In the genomic region with DNA sequence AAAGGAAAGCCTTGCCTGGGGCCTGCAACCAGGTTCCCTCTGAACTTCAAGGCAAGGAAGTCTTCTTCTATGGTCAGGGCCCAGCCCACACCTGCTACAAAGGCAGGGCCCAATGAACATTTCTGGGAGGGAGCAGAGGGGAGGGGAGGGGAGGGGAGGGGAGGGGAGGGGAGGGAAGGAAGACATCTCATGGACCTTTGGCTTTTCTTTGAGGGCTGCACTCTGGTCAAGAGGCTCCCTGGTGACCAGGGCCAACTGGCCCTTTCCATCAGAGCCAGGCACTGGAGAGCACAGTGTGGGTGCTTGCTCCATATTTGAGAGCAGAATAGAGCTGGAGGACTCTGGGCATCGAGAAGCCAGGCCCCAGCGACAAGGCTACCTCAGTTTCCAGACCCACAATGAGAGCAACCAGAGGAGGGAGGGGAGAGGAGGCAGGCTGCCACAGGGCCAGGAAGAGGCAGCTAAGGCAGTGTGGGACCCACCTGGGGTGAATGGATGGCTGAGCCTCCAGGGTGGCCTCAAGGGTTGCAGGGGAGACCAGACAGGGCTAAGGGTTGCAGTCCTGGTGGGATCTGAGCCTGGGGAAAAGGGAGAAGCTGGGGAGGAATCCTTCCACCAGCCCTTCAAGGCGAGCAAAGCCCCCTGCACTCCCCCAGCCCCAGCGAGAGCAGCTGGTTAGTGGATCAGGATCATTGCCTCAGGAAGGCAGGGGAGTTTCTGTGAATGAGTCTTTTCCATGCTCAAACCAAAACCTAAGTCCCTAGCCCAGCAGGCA, we compare ENCODE assay signal across 14 cellular contexts.
A peak's percentile ranks its signal among the peaks of the same experiment; 100 is the strongest.
DNase-seq lines count a peak whose midpoint lies in the region; ATAC-seq and TF ChIP-seq lines count a peak whose summit lies in the region.
"Had no signal": no experiment of that assay in that cellular context is flagged by ENCODE, and none has a peak within 500 bp of the region (broad histone marks: within the 10 kb centered on the region; RNA-seq: fewer than 3 reads in every experiment).

No MANE protein-coding gene starts in this region.

- H3K4me3 ChIP-seq in PC-3 (ENCODE audit: low read length) (peak overlapping the region; percentile 15; the same call in 1 of the 2 replicates), esophagus muscularis mucosa (no peak overlapping the region)

- no peaks in the 10 kb centered on the region for H3K27me3 Mint-ChIP-seq in Calu3 (ENCODE audit: unreplicated experiment)
- H3K27me3 Mint-ChIP-seq in progenitor cell of endocrine pancreas = peaks cover 22% of the 10 kb centered on the region
- H3K27me3 Mint-ChIP-seq in activated CD8-positive, alpha-beta T cell treated with anti-CD3 and anti-CD28 coated beads, Interleukin-2, amount 10 ng/mL, durations not matched to agents 7 days and 5 days (ENCODE audit: low read depth) = no peaks in the 10 kb centered on the region
- peaks cover 4 to 6% of the 10 kb centered on the region in 2 donors for H3K27me3 Mint-ChIP-seq in T-cell
- H3K27me3 Mint-ChIP-seq: activated naive CD4-positive, alpha-beta T cell treated with anti-CD3 and anti-CD28 coated beads, Interleukin-2, amount 50 U/mL, for 24 hours had no signal

- H3K36me3 Mint-ChIP-seq in Calu3 (ENCODE audit: insufficient read depth, unreplicated experiment) (no peaks in the 10 kb centered on the region), progenitor cell of endocrine pancreas (ENCODE audit: insufficient read depth) (no peaks in the 10 kb centered on the region), T-cell (no peaks in the 10 kb centered on the region)
- H3K36me3 Mint-ChIP-seq in activated CD8-positive, alpha-beta T cell treated with anti-CD3 and anti-CD28 coated beads, Interleukin-2, amount 10 ng/mL, durations not matched to agents 7 days and 5 days (ENCODE audit: low read depth) = no peaks in the 10 kb centered on the region
- H3K36me3 Mint-ChIP-seq: activated naive CD4-positive, alpha-beta T cell treated with anti-CD3 and anti-CD28 coated beads, Interleukin-2, amount 50 U/mL, for 24 hours; stimulated activated naive B cell treated with anti-CD40 and anti-IgM and Interleukin-4, amounts not matched to agents 10 μg/mL and 1 μg/mL and 100 μg/mL, for 72 hours had no signal

- no peaks in the 10 kb centered on the region for H3K9me2 ChIP-seq in PC-3 (replicated peaks; ENCODE audit: low read length)

- ATAC-seq in PC-3 (no peak), GM19455 (IDR thresholded peaks at IDR 0.05; ENCODE audit: unreplicated experiment) (no peak), T-cell (replicated peaks in 1 of 4) (no peak)
- no peak for ATAC-seq in activated CD8-positive, alpha-beta T cell treated with anti-CD3 and anti-CD28 coated beads, Interleukin-2, amount 10 ng/mL, durations not matched to agents 7 days and 5 days
- ATAC-seq: stimulated activated naive B cell treated with anti-CD40 and anti-IgM and Interleukin-4, amounts not matched to agents 10 μg/mL and 1 μg/mL and 100 μg/mL, for 72 hours had no signal

- H2AFZ ChIP-seq in PC-3 (ENCODE audit: low read length) = no peak overlapping the region

- POLR2A ChIA-PET in PC-3 (lab: Charles Lee; ENCODE audit: unreplicated experiment) = interaction anchor here (0.5 to 1.3 kb wide), 3 partner anchors 16 to 413 kb away, joined by 4 to 11 read pairs (median 6); a partner anchor contains a TSS
- POLR2A ChIA-PET in activated CD8-positive, alpha-beta T cell treated with anti-CD3 and anti-CD28 coated beads, Interleukin-2, amount 10 ng/mL, durations not matched to agents 7 days and 5 days (lab: Charles Lee) = no interaction called here
- POLR2A ChIA-PET in T-cell (lab: Charles Lee) = no interaction called here

- H3K79me2 ChIP-seq in PC-3 (ENCODE audit: low read length) = no peaks in the 10 kb centered on the region

- H3F3A ChIP-seq in PC-3 (ENCODE audit: low read length, unreplicated experiment) = peaks cover 11% of the 10 kb centered on the region

- in situ Hi-C loops in G401 (cut with HindIII; ENCODE audit: low sequenced_read_pairs) = no loop called here

- peak overlapping the region; percentile 86 for H3K9ac ChIP-seq in PC-3 (ENCODE audit: low read length)

- BruUV-seq in Calu3 (replicated peaks; lab: Mats Ljungman, UMichigan) (no TSS peak), PC-3 (replicated peaks; lab: Mats Ljungman, UMichigan) (TSS peak; percentile 90)

- no peak for TF ChIP-seq POLR2A in esophagus muscularis mucosa (IDR thresholded peaks at IDR 0.05; ENCODE audit: low read depth)

- intact Hi-C loops in Calu3 (cut with micrococcal nuclease; ENCODE audit: unreplicated experiment) (no loop called here), PC-3 (cut with micrococcal nuclease) (no loop called here), esophagus muscularis mucosa (cut with DNase I) (no loop called here)

- no peaks in the 10 kb centered on the region for H3K9me3 ChIP-seq in PC-3 (ENCODE audit: low read length)
- no peaks in the 10 kb centered on the region for H3K9me3 ChIP-seq in esophagus muscularis mucosa

- H3K36me3 ChIP-seq in PC-3 (ENCODE audit: low read depth, low read length) (no peaks in the 10 kb centered on the region), esophagus muscularis mucosa (no peaks in the 10 kb centered on the region)

- no peak for TF ChIP-seq EP300 in esophagus muscularis mucosa (IDR thresholded peaks at IDR 0.05)

- H3K4me3 Mint-ChIP-seq in Calu3 (ENCODE audit: low read depth, unreplicated experiment) = no peak overlapping the region
- H3K4me3 Mint-ChIP-seq in progenitor cell of endocrine pancreas (ENCODE audit: low read depth) = no peak overlapping the region
- no peak overlapping the region for H3K4me3 Mint-ChIP-seq in activated CD8-positive, alpha-beta T cell treated with anti-CD3 and anti-CD28 coated beads, Interleukin-2, amount 10 ng/mL, durations not matched to agents 7 days and 5 days
- no peak overlapping the region for H3K4me3 Mint-ChIP-seq in T-cell
- H3K4me3 Mint-ChIP-seq: activated naive CD4-positive, alpha-beta T cell treated with anti-CD3 and anti-CD28 coated beads, Interleukin-2, amount 50 U/mL, for 24 hours; stimulated activated naive B cell treated with anti-CD40 and anti-IgM and Interleukin-4, amounts not matched to agents 10 μg/mL and 1 μg/mL and 100 μg/mL, for 72 hours had no signal

- peak overlapping the region; percentile 71 for H3K4me2 ChIP-seq in PC-3 (ENCODE audit: low read length)

- 97% methylated on average over 4 of the region's 4 CpGs for WGBS in esophagus muscularis mucosa

- H3K27ac Mint-ChIP-seq in Calu3 (ENCODE audit: unreplicated experiment) (peak overlapping the region; percentile 60), progenitor cell of endocrine pancreas (peak overlapping the region; percentile 15), T-cell (no peak overlapping the region)
- no peak overlapping the region for H3K27ac Mint-ChIP-seq in activated CD8-positive, alpha-beta T cell treated with anti-CD3 and anti-CD28 coated beads, Interleukin-2, amount 10 ng/mL, durations not matched to agents 7 days and 5 days
- H3K27ac Mint-ChIP-seq: activated naive CD4-positive, alpha-beta T cell treated with anti-CD3 and anti-CD28 coated beads, Interleukin-2, amount 50 U/mL, for 24 hours; stimulated activated naive B cell treated with anti-CD40 and anti-IgM and Interleukin-4, amounts not matched to agents 10 μg/mL and 1 μg/mL and 100 μg/mL, for 72 hours had no signal

- H4K20me1 ChIP-seq in PC-3 (ENCODE audit: low read length) = no peaks in the 10 kb centered on the region

- H3K27ac ChIP-seq in PC-3 (ENCODE audit: low read length) = peak overlapping the region; percentile 100
- peak overlapping the region; percentile 82 to 83 (median 82) for H3K27ac ChIP-seq in esophagus muscularis mucosa (replicated peaks in 1 of 4)

- H3K4me1 ChIP-seq in PC-3 (ENCODE audit: insufficient read depth, low read length) (peaks cover 76% of the 10 kb centered on the region), esophagus muscularis mucosa (peaks cover 20 to 77% (median 63%) of the 10 kb centered on the region in 4 donors)

- H3K27me3 ChIP-seq in PC-3 (ENCODE audit: low read length) (no peaks in the 10 kb centered on the region), esophagus muscularis mucosa (no peaks in the 10 kb centered on the region)

- H3K9me3 Mint-ChIP-seq in Calu3 (ENCODE audit: low read depth, unreplicated experiment) = no peaks in the 10 kb centered on the region
- no peaks in the 10 kb centered on the region for H3K9me3 Mint-ChIP-seq in progenitor cell of endocrine pancreas (ENCODE audit: low read depth)
- H3K9me3 Mint-ChIP-seq in activated CD8-positive, alpha-beta T cell treated with anti-CD3 and anti-CD28 coated beads, Interleukin-2, amount 10 ng/mL, durations not matched to agents 7 days and 5 days (ENCODE audit: insufficient read depth) = no peaks in the 10 kb centered on the region
- no peaks in the 10 kb centered on the region for H3K9me3 Mint-ChIP-seq in T-cell
- H3K9me3 Mint-ChIP-seq: activated naive CD4-positive, alpha-beta T cell treated with anti-CD3 and anti-CD28 coated beads, Interleukin-2, amount 50 U/mL, for 24 hours; stimulated activated naive B cell treated with anti-CD40 and anti-IgM and Interleukin-4, amounts not matched to agents 10 μg/mL and 1 μg/mL and 100 μg/mL, for 72 hours had no signal

- CTCF ChIA-PET in Calu3 (lab: Charles Lee) (interaction anchor here (0.7 to 2.1 kb wide), 11 partner anchors 10 to 317 kb away, joined by 3 to 16 read pairs (median 4); a partner anchor contains a TSS), PC-3 (lab: Charles Lee) (interaction anchor here (0.6 kb wide), 1 partner anchor 42 kb away, joined by 6 read pairs; no protein-coding TSS in a partner anchor), T-cell (lab: Charles Lee) (no interaction called here)
- CTCF ChIA-PET in activated CD8-positive, alpha-beta T cell treated with anti-CD3 and anti-CD28 coated beads, Interleukin-2, amount 10 ng/mL, durations not matched to agents 7 days and 5 days (lab: Charles Lee) = interaction anchor here (0.9 to 1.5 kb wide), 2 partner anchors 8 to 17 kb away, joined by 3 to 5 read pairs; no protein-coding TSS in a partner anchor

- H3K4me1 Mint-ChIP-seq in Calu3 (ENCODE audit: low read depth, unreplicated experiment) (peaks cover 25% of the 10 kb centered on the region), progenitor cell of endocrine pancreas (ENCODE audit: low read depth) (peaks cover 8% of the 10 kb centered on the region), T-cell (no peaks in the 10 kb centered on the region)
- H3K4me1 Mint-ChIP-seq in activated CD8-positive, alpha-beta T cell treated with anti-CD3 and anti-CD28 coated beads, Interleukin-2, amount 10 ng/mL, durations not matched to agents 7 days and 5 days (ENCODE audit: low read depth) = peaks cover 13% of the 10 kb centered on the region
- H3K4me1 Mint-ChIP-seq: activated naive CD4-positive, alpha-beta T cell treated with anti-CD3 and anti-CD28 coated beads, Interleukin-2, amount 50 U/mL, for 24 hours; stimulated activated naive B cell treated with anti-CD40 and anti-IgM and Interleukin-4, amounts not matched to agents 10 μg/mL and 1 μg/mL and 100 μg/mL, for 72 hours had no signal

- TF ChIP-seq CTCF in Calu3 (IDR thresholded peaks at IDR 0.05; ENCODE audit: unreplicated experiment) (no peak), PC-3 (conservative IDR thresholded peaks at IDR 0.05; ENCODE audit: low read depth, low read length) (no peak), esophagus muscularis mucosa (IDR thresholded peaks at IDR 0.05) (no peak), progenitor cell of endocrine pancreas (IDR thresholded peaks at IDR 0.05; ENCODE audit: unreplicated experiment) (no peak)

- DNase-seq in Calu3 = no peak
- DNase-seq in PC-3 = no peak
- no peak for DNase-seq in esophagus muscularis mucosa (ENCODE audit: extremely low spot score)
- DNase-seq in progenitor cell of endocrine pancreas (ENCODE audit: low spot score, unreplicated experiment) = no peak
- DNase-seq in activated CD8-positive, alpha-beta T cell treated with anti-CD3 and anti-CD28 coated beads, Interleukin-2, amount 10 ng/mL, durations not matched to agents 7 days and 5 days = no peak
- no peak for DNase-seq in G401 (ENCODE audit: low spot score)
- no peak for DNase-seq in T-cell
- DNase-seq: activated CD4-positive, alpha-beta T cell treated with anti-CD3 and anti-CD28 coated beads, Interleukin-2, amount 50 U/mL, for 4 hours; COR-L47; NCI-H1694 treated with DMSO at 0.1 percent for 48 hours; NCI-H748 treated with DMSO at 0.1 percent for 48 hours; stimulated activated naive B cell treated with anti-CD40 and anti-IgM and Interleukin-4, amounts not matched to agents 10 μg/mL and 1 μg/mL and 100 μg/mL, for 72 hours had no signal

Comparison
In these comparisons a context has a peak if more than half of its experiments do, and no peak if none do; other contexts are left out.
1. H3K27ac Mint-ChIP-seq: peak in Calu3 (single experiment) and progenitor cell of endocrine pancreas (single experiment); none in activated CD8-positive, alpha-beta T cell treated with anti-CD3 and anti-CD28 coated beads, Interleukin-2, amount 10 ng/mL, durations not matched to agents 7 days and 5 days (single experiment) and T-cell (0 of 2).
2. CTCF ChIA-PET loops: an anchor here in Calu3 (0.7 to 2.1 kb wide), PC-3 (0.6 kb wide) and activated CD8-positive, alpha-beta T cell treated with anti-CD3 and anti-CD28 coated beads, Interleukin-2, amount 10 ng/mL, durations not matched to agents 7 days and 5 days (0.9 to 1.5 kb wide); none called in T-cell.